Comparison of ENCODE assay signal across 22 cellular contexts in the genomic region with DNA sequence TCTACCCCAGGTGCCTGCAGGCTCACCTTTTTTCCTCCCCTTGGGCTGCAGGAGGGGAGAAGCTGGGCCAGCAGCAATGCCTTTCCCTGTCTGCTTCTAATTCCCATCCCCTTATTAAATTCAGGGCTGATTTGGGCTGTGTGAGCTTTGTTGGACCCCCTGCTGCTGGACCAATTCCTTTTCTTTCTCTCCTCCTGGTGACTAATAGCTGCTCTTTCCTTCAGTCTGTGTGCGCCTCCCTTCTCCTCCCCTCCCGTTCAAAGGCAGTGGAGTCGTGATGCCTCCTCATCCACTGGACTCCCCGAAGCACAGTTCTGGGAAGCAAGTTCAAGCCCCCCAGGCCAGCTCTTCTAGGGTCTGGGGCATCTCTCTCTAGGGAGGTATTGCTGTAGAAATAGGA.
"Had no signal": no experiment of that assay in that cellular context is flagged by ENCODE, and none has a peak within 500 bp of the region (broad histone marks: within the 10 kb centered on the region; RNA-seq: fewer than 3 reads in every experiment).

No MANE protein-coding gene starts in this region.

- H3K9me3 ChIP-seq: heart left ventricle, spleen, thoracic aorta, upper lobe of right lung had no signal

- H3K4me1 Mint-ChIP-seq: activated B cell treated with CpG ODN at 0.5 μM for 24 hours; activated CD4-positive, alpha-beta memory T cell treated with anti-CD3 and anti-CD28 coated beads, Interleukin-2, amount 10 ng/mL, durations not matched to agents 7 days and 5 days; activated naive CD8-positive, alpha-beta T cell treated with anti-CD3 and anti-CD28 coated beads, Interleukin-2, amount 10 ng/mL, durations not matched to agents 7 days and 5 days; activated T-helper 17 cell treated with anti-CD3 and anti-CD28 coated beads, Interleukin-2, amount 50 U/mL, for 72 hours; naive thymus-derived CD8-positive, alpha-beta T cell; stimulated activated memory B cell treated with anti-CD40 and anti-IgM and Interleukin-4, amounts not matched to agents 10 μg/mL and 1 μg/mL and 100 μg/mL, for 72 hours had no signal

- H3K36me3 Mint-ChIP-seq: activated naive CD8-positive, alpha-beta T cell treated with anti-CD3 and anti-CD28 coated beads, Interleukin-2, amount 10 ng/mL, durations not matched to agents 7 days and 5 days; naive thymus-derived CD8-positive, alpha-beta T cell; stimulated activated memory B cell treated with anti-CD40 and anti-IgM and Interleukin-4, amounts not matched to agents 10 μg/mL and 1 μg/mL and 100 μg/mL, for 72 hours had no signal

- H3K4me3 ChIP-seq: dorsolateral prefrontal cortex, heart left ventricle, spleen, thoracic aorta, upper lobe of right lung had no signal

- H3K9me3 Mint-ChIP-seq: activated naive CD8-positive, alpha-beta T cell treated with anti-CD3 and anti-CD28 coated beads, Interleukin-2, amount 10 ng/mL, durations not matched to agents 7 days and 5 days; T-helper 2 cell treated with Interferon-gamma antibody and Interleukin-4, amounts not matched to agents 5 μg/mL and 100 μg/mL, for 36 hours had no signal

- H3K4me1 ChIP-seq: spleen, upper lobe of right lung had no signal

- DNase-seq: activated B cell treated with CpG ODN at 0.5 μM for 24 hours; activated CD4-positive, alpha-beta memory T cell treated with anti-CD3 and anti-CD28 coated beads, Interleukin-2, amount 10 ng/mL, durations not matched to agents 7 days and 5 days; activated CD4-positive, alpha-beta T cell treated with anti-CD3 and anti-CD28 coated beads for 4 hours; activated naive CD4-positive, alpha-beta T cell treated with Interleukin-2 at 50 U/mL for 16 hours; activated naive CD8-positive, alpha-beta T cell treated with anti-CD3 and anti-CD28 coated beads, Interleukin-2, amount 10 ng/mL, durations not matched to agents 7 days and 5 days; activated T-cell treated with anti-CD3 and anti-CD28 coated beads, Interleukin-2, amount 50 U/mL, for 1 hour; brain microvascular endothelial cell; central memory CD4-positive, alpha-beta T cell; dorsolateral prefrontal cortex; foreskin melanocyte; heart left ventricle; mesenchymal stem cell; naive thymus-derived CD8-positive, alpha-beta T cell; occipital lobe; posterior cingulate gyrus; spleen; stimulated activated CD4-positive, alpha-beta T cell treated with anti-CD3 and anti-CD28 coated beads, Interleukin-4, amount 100 ng/mL, for 4 hours; upper lobe of right lung had no signal

- H3K27me3 Mint-ChIP-seq: activated CD4-positive, alpha-beta memory T cell treated with anti-CD3 and anti-CD28 coated beads, Interleukin-2, amount 10 ng/mL, durations not matched to agents 7 days and 5 days; activated naive CD8-positive, alpha-beta T cell treated with anti-CD3 and anti-CD28 coated beads, Interleukin-2, amount 10 ng/mL, durations not matched to agents 7 days and 5 days had no signal

- ATAC-seq: activated T-helper 17 cell treated with anti-CD3 and anti-CD28 coated beads, Interleukin-2, amount 50 U/mL, for 72 hours; heart left ventricle; naive thymus-derived CD8-positive, alpha-beta T cell; stimulated activated memory B cell treated with anti-CD40 and anti-IgM and Interleukin-4, amounts not matched to agents 10 μg/mL and 1 μg/mL and 100 μg/mL, for 72 hours had no signal

- H3K4me3 Mint-ChIP-seq: activated B cell treated with CpG ODN at 0.5 μM for 24 hours; activated CD4-positive, alpha-beta memory T cell treated with anti-CD3 and anti-CD28 coated beads, Interleukin-2, amount 10 ng/mL, durations not matched to agents 7 days and 5 days; activated naive CD8-positive, alpha-beta T cell treated with anti-CD3 and anti-CD28 coated beads, Interleukin-2, amount 10 ng/mL, durations not matched to agents 7 days and 5 days; activated T-helper 17 cell treated with anti-CD3 and anti-CD28 coated beads, Interleukin-2, amount 50 U/mL, for 72 hours; naive thymus-derived CD8-positive, alpha-beta T cell; stimulated activated memory B cell treated with anti-CD40 and anti-IgM and Interleukin-4, amounts not matched to agents 10 μg/mL and 1 μg/mL and 100 μg/mL, for 72 hours; T-helper 2 cell treated with Interferon-gamma antibody and Interleukin-4, amounts not matched to agents 5 μg/mL and 100 μg/mL, for 36 hours had no signal

- H3K36me3 ChIP-seq: brain microvascular endothelial cell, heart left ventricle, spleen, thoracic aorta, upper lobe of right lung had no signal

- H3K27ac ChIP-seq: brain microvascular endothelial cell, dorsolateral prefrontal cortex, heart left ventricle, spleen, thoracic aorta, upper lobe of right lung had no signal

- H3K27me3 ChIP-seq: brain microvascular endothelial cell had no signal

- H3K27ac Mint-ChIP-seq: activated B cell treated with CpG ODN at 0.5 μM for 24 hours; activated CD4-positive, alpha-beta memory T cell treated with anti-CD3 and anti-CD28 coated beads, Interleukin-2, amount 10 ng/mL, durations not matched to agents 7 days and 5 days; activated naive CD8-positive, alpha-beta T cell treated with anti-CD3 and anti-CD28 coated beads, Interleukin-2, amount 10 ng/mL, durations not matched to agents 7 days and 5 days; activated T-helper 17 cell treated with anti-CD3 and anti-CD28 coated beads, Interleukin-2, amount 50 U/mL, for 72 hours; naive thymus-derived CD8-positive, alpha-beta T cell; stimulated activated memory B cell treated with anti-CD40 and anti-IgM and Interleukin-4, amounts not matched to agents 10 μg/mL and 1 μg/mL and 100 μg/mL, for 72 hours; T-helper 2 cell treated with Interferon-gamma antibody and Interleukin-4, amounts not matched to agents 5 μg/mL and 100 μg/mL, for 36 hours had no signal
